Comparison of ENCODE assay signal across 23 cellular contexts in genomic region chr9:70493046-70493445, GRCh38.
DNase-seq lines count a peak whose midpoint lies in the region; ATAC-seq and TF ChIP-seq lines count a peak whose summit lies in the region.
"Had no signal": no experiment of that assay in that cellular context is flagged by ENCODE, and none has a peak within 500 bp of the region (broad histone marks: within the 10 kb centered on the region; RNA-seq: fewer than 3 reads in every experiment).

No MANE protein-coding gene starts in this region.

- DNase-seq in heart left ventricle (peak in 2 of 5 donors; percentile 34 to 50), right atrium auricular region (ENCODE audit: low spot score) (no peak), choroid plexus epithelial cell (ENCODE audit: low read depth) (peak; percentile 80), iris pigment epithelial cell (ENCODE audit: low read depth) (peak; percentile 67), aorta (no peak), iPS-NIHi11 (ENCODE audit: low spot score) (no peak)
- no peak for DNase-seq in activated naive CD4-positive, alpha-beta T cell (lab: John Stamatoyannopoulos, UW)
- DNase-seq: body of pancreas; CD4-positive, alpha-beta T cell; DND-41; effector CD8-positive, alpha-beta T cell; GOT3; NCI-H146; NCI-H774; occipital lobe; SIG-M5; stimulated activated naive B cell treated with anti-CD40 and anti-IgM and Interleukin-4, amounts not matched to agents 10 μg/mL and 1 μg/mL and 100 μg/mL, for 72 hours had no signal

- H3K9me3 ChIP-seq in heart left ventricle (no peaks in the 10 kb centered on the region), right atrium auricular region (no peaks in the 10 kb centered on the region), aorta (ENCODE audit: control insufficient read depth, low read length) (no peaks in the 10 kb centered on the region)
- H3K9me3 ChIP-seq: body of pancreas, suprapubic skin had no signal

- peaks cover 4 to 69% (median 45%) of the 10 kb centered on the region in 12 donors for H3K4me1 ChIP-seq in heart left ventricle
- peaks cover 0 to 57% of the 10 kb centered on the region in 2 donors for H3K4me1 ChIP-seq in right atrium auricular region
- H3K4me1 ChIP-seq in aorta (ENCODE audit: control insufficient read depth in 1 of 2, insufficient read depth in 2 of 2, low read length in 2 of 2): peaks cover 0 to 3% of the 10 kb centered on the region in 2 donors
- H3K4me1 ChIP-seq: body of pancreas had no signal

- TF ChIP-seq POLR2A in heart left ventricle (IDR thresholded peaks at IDR 0.05): no peak

- H3K4me3 ChIP-seq in heart left ventricle (no peak overlapping the region), right atrium auricular region (no peak overlapping the region), choroid plexus epithelial cell (ENCODE audit: low read depth, low read length) (no peak overlapping the region), aorta (ENCODE audit: low read length in 2 of 2) (no peak overlapping the region)
- H3K4me3 ChIP-seq: body of pancreas, suprapubic skin had no signal

- no peaks in the 10 kb centered on the region for H3K27me3 ChIP-seq in heart left ventricle
- H3K27me3 ChIP-seq in right atrium auricular region: no peaks in the 10 kb centered on the region
- H3K27me3 ChIP-seq in aorta (ENCODE audit: control insufficient read depth in 1 of 2, insufficient read depth in 2 of 2, low read length in 1 of 2): no peaks in the 10 kb centered on the region
- H3K27me3 ChIP-seq: body of pancreas, suprapubic skin had no signal

- H3K27ac ChIP-seq in heart left ventricle (peak overlapping the region in 9 of 12 donors; percentile 27 to 74 (median 65)), right atrium auricular region (peak overlapping the region in 1 of 2 donors; percentile 50), aorta (ENCODE audit: low read depth in 1 of 2, low read length in 2 of 2) (peak overlapping the region; percentile 2 to 12)
- H3K27ac ChIP-seq: epithelial cell of prostate had no signal

- ATAC-seq in heart left ventricle (peak in 3 of 4 donors; percentile 20 to 59 (median 45)), aorta (ENCODE audit: low FRiP score) (peak; percentile 28), HG02973 (IDR thresholded peaks at IDR 0.05; ENCODE audit: unreplicated experiment) (no peak)
- ATAC-seq: activated naive CD4-positive, alpha-beta T cell treated with anti-CD3 and anti-CD28 coated beads, Interleukin-2, amount 50 U/mL, for 72 hours; body of pancreas; natural killer cell treated with Interleukin-12 subunit alpha and Interleukin-12 subunit beta and Interleukin-15 and Interleukin-18, amount 100 ng/mL, for 72 hours; Panc1 had no signal

- H3K36me3 ChIP-seq in heart left ventricle (no peaks in the 10 kb centered on the region), right atrium auricular region (no peaks in the 10 kb centered on the region), aorta (ENCODE audit: control insufficient read depth in 1 of 2, insufficient read depth in 2 of 2, low read length in 1 of 2) (no peaks in the 10 kb centered on the region)
- H3K36me3 ChIP-seq: suprapubic skin had no signal

- WGBS in heart left ventricle, 4 donors: 35 to 56% (median 48%) methylated on average over 9 of the region's 9 CpGs
- WGBS in aorta, 2 donors: 30 to 33% methylated on average over 9 of the region's 9 CpGs

- intact Hi-C loops in heart left ventricle (cut with DNase I) (loop anchor here in 4 of 10 donors (5.0 kb wide), 2 partner anchors 136 to 141 kb away; no protein-coding TSS in a partner anchor), aorta (cut with DNase I) (no loop called here)

- TF ChIP-seq CTCF in heart left ventricle (IDR thresholded peaks at IDR 0.05) (no peak), right atrium auricular region (IDR thresholded peaks at IDR 0.05) (no peak), choroid plexus epithelial cell (conservative IDR thresholded peaks at IDR 0.05; ENCODE audit: low read depth, low read length) (no peak)

Comparison
In these comparisons a context has a peak if more than half of its experiments do, and no peak if none do; other contexts are left out.
1. DNase-seq: peak in choroid plexus epithelial cell (single experiment) and iris pigment epithelial cell (single experiment); none in right atrium auricular region (single experiment), aorta (0 of 2), activated naive CD4-positive, alpha-beta T cell (0 of 4) and iPS-NIHi11 (single experiment).